25 cellular contexts compared by ENCODE assay signal in the genomic region with DNA sequence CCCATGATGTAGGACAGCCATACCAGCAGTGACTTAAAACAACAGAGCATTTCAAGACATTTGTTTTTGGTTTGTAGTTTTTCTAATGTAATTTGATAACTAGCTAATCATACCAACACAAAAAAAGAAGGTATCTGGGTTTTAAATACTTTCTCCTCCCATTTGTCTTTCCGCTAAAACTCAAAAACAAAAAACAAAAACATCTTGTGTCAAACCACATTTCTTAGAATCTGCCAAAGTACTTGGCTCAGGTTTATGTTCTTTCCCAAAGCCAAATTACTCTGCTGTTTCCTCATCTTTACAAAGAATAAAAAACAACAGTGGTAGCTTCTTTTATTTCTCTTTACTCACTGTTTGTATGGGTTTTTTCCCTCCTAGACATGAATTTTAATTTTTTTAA.
"Had no signal": no experiment of that assay in that cellular context is flagged by ENCODE, and none has a peak within 500 bp of the region (broad histone marks: within the 10 kb centered on the region; RNA-seq: fewer than 3 reads in every experiment).

No MANE protein-coding gene starts in this region.

- H3K36me3 ChIP-seq: ascending aorta, esophagus muscularis mucosa, heart right ventricle, sigmoid colon, thoracic aorta, upper lobe of left lung had no signal

- H3K27me3 Mint-ChIP-seq: activated CD4-positive, alpha-beta memory T cell treated with anti-CD3 and anti-CD28 coated beads, Interleukin-2, amount 10 ng/mL, durations not matched to agents 7 days and 5 days; activated CD4-positive, alpha-beta T cell treated with anti-CD3 and anti-CD28 coated beads, Interleukin-2, amount 10 ng/mL, durations not matched to agents 24 days and 14 days; progenitor cell of endocrine pancreas; stimulated activated memory B cell treated with anti-CD40 and anti-IgM and Interleukin-4, amounts not matched to agents 10 μg/mL and 1 μg/mL and 100 μg/mL, for 72 hours had no signal

- FAIRE-seq: colon, endothelial cell of umbilical vein had no signal

- H3K4me1 Mint-ChIP-seq: activated CD4-positive, alpha-beta memory T cell treated with anti-CD3 and anti-CD28 coated beads, Interleukin-2, amount 10 ng/mL, durations not matched to agents 7 days and 5 days; activated CD4-positive, alpha-beta T cell treated with anti-CD3 and anti-CD28 coated beads, Interleukin-2, amount 10 ng/mL, durations not matched to agents 24 days and 14 days; naive thymus-derived CD4-positive, alpha-beta T cell; stimulated activated memory B cell treated with anti-CD40 and anti-IgM and Interleukin-4, amounts not matched to agents 10 μg/mL and 1 μg/mL and 100 μg/mL, for 72 hours had no signal

- H3K27me3 ChIP-seq: ascending aorta, esophagus muscularis mucosa, heart right ventricle, sigmoid colon, upper lobe of left lung had no signal

- DNase-seq: activated CD4-positive, alpha-beta memory T cell treated with anti-CD3 and anti-CD28 coated beads, Interleukin-2, amount 10 ng/mL, durations not matched to agents 7 days and 5 days; activated CD4-positive, alpha-beta T cell treated with anti-CD3 and anti-CD28 coated beads, Interleukin-2, amount 10 ng/mL, durations not matched to agents 24 days and 14 days; activated effector memory CD4-positive, alpha-beta T cell treated with anti-CD3 and anti-CD28 coated beads, Interleukin-2, amount 50 U/mL, for 16 hours; activated naive CD4-positive, alpha-beta T cell treated with anti-CD3 and anti-CD28 coated beads, Interleukin-2, amount 50 U/mL, for 16 hours; central memory CD4-positive, alpha-beta T cell; effector memory CD8-positive, alpha-beta T cell; foreskin fibroblast; heart right ventricle; islet precursor cell; left colon; mesenchymal stem cell; naive thymus-derived CD4-positive, alpha-beta T cell; retina; sigmoid colon; stimulated activated CD4-positive, alpha-beta T cell treated with anti-CD3 and anti-CD28 coated beads, Interleukin-15, amount 100 ng/mL, for 24 hours; upper lobe of left lung had no signal

- H3K4me1 ChIP-seq: sigmoid colon, upper lobe of left lung had no signal

- H3K9me3 Mint-ChIP-seq: activated CD4-positive, alpha-beta memory T cell treated with anti-CD3 and anti-CD28 coated beads, Interleukin-2, amount 10 ng/mL, durations not matched to agents 7 days and 5 days; activated CD4-positive, alpha-beta T cell treated with anti-CD3 and anti-CD28 coated beads, Interleukin-2, amount 10 ng/mL, durations not matched to agents 24 days and 14 days; effector memory CD8-positive, alpha-beta T cell; stimulated activated memory B cell treated with anti-CD40 and anti-IgM and Interleukin-4, amounts not matched to agents 10 μg/mL and 1 μg/mL and 100 μg/mL, for 72 hours had no signal

- H3K27ac ChIP-seq: ascending aorta, esophagus muscularis mucosa, heart right ventricle, sigmoid colon, thoracic aorta, upper lobe of left lung, VCaP had no signal

- H3K27ac Mint-ChIP-seq: activated CD4-positive, alpha-beta memory T cell treated with anti-CD3 and anti-CD28 coated beads, Interleukin-2, amount 10 ng/mL, durations not matched to agents 7 days and 5 days; activated CD4-positive, alpha-beta T cell treated with anti-CD3 and anti-CD28 coated beads, Interleukin-2, amount 10 ng/mL, durations not matched to agents 24 days and 14 days; effector memory CD8-positive, alpha-beta T cell; naive thymus-derived CD4-positive, alpha-beta T cell; progenitor cell of endocrine pancreas; stimulated activated memory B cell treated with anti-CD40 and anti-IgM and Interleukin-4, amounts not matched to agents 10 μg/mL and 1 μg/mL and 100 μg/mL, for 72 hours had no signal

- H3K36me3 Mint-ChIP-seq: naive thymus-derived CD4-positive, alpha-beta T cell; stimulated activated memory B cell treated with anti-CD40 and anti-IgM and Interleukin-4, amounts not matched to agents 10 μg/mL and 1 μg/mL and 100 μg/mL, for 72 hours had no signal

- H3K4me3 ChIP-seq: ascending aorta, esophagus muscularis mucosa, heart right ventricle, sigmoid colon, smooth muscle cell, thoracic aorta, upper lobe of left lung had no signal

- H3K4me3 Mint-ChIP-seq: activated CD4-positive, alpha-beta memory T cell treated with anti-CD3 and anti-CD28 coated beads, Interleukin-2, amount 10 ng/mL, durations not matched to agents 7 days and 5 days; activated CD4-positive, alpha-beta T cell treated with anti-CD3 and anti-CD28 coated beads, Interleukin-2, amount 10 ng/mL, durations not matched to agents 24 days and 14 days; effector memory CD8-positive, alpha-beta T cell; naive thymus-derived CD4-positive, alpha-beta T cell; stimulated activated memory B cell treated with anti-CD40 and anti-IgM and Interleukin-4, amounts not matched to agents 10 μg/mL and 1 μg/mL and 100 μg/mL, for 72 hours had no signal

- H3K9me3 ChIP-seq: ascending aorta, esophagus muscularis mucosa, heart right ventricle, sigmoid colon, thoracic aorta, upper lobe of left lung had no signal
